Comparison of ENCODE assay signal across 24 cellular contexts in genomic region chr3:10404377-10404776, GRCh38.
"Had no signal": no experiment of that assay in that cellular context is flagged by ENCODE, and none has a peak within 500 bp of the region (broad histone marks: within the 10 kb centered on the region; RNA-seq: fewer than 3 reads in every experiment).

No MANE protein-coding gene starts in this region.

- H3K27ac Mint-ChIP-seq: dendritic cell treated with granulocyte-macrophage colony-stimulating factor and Interleukin-4, amounts not matched to agents 40 ng/mL and 50 ng/mL, for 4 days; effector memory CD8-positive, alpha-beta T cell; endodermal cell; mesothelial cell of epicardium had no signal

- H3K27me3 Mint-ChIP-seq: effector memory CD8-positive, alpha-beta T cell; naive B cell had no signal

- H3K36me3 Mint-ChIP-seq: mesothelial cell of epicardium, naive B cell had no signal

- DNase-seq: colonic mucosa; cortex of kidney; effector CD8-positive, alpha-beta T cell; effector memory CD8-positive, alpha-beta T cell; endodermal cell; erythroblast; esophagus squamous epithelium; foreskin fibroblast; foreskin melanocyte; gastrocnemius medialis; glutamatergic neuron; head of caudate nucleus; heart right ventricle; hippocampal formation; left cardiac atrium; left lung; left ventricle myocardium superior; lower lobe of right lung; mesenchymal stem cell; mucosa of descending colon; naive B cell had no signal

- H3K4me3 Mint-ChIP-seq: dendritic cell treated with granulocyte-macrophage colony-stimulating factor and Interleukin-4, amounts not matched to agents 40 ng/mL and 50 ng/mL, for 4 days; effector memory CD8-positive, alpha-beta T cell; endodermal cell; mesothelial cell of epicardium; naive B cell had no signal

- H3K4me1 Mint-ChIP-seq: mesothelial cell of epicardium had no signal

- ATAC-seq: effector memory CD8-positive, alpha-beta T cell; esophagus mucosa; gastrocnemius medialis; heart right ventricle; left cardiac atrium; left lung; left ventricle myocardium superior; lower lobe of right lung; mucosa of descending colon had no signal

- H3K9me3 Mint-ChIP-seq: dendritic cell treated with granulocyte-macrophage colony-stimulating factor and Interleukin-4, amounts not matched to agents 40 ng/mL and 50 ng/mL, for 4 days; effector memory CD8-positive, alpha-beta T cell; endodermal cell; mesothelial cell of epicardium; naive B cell had no signal
